ENCODE assay signal across 9 cellular contexts in the genomic region with DNA sequence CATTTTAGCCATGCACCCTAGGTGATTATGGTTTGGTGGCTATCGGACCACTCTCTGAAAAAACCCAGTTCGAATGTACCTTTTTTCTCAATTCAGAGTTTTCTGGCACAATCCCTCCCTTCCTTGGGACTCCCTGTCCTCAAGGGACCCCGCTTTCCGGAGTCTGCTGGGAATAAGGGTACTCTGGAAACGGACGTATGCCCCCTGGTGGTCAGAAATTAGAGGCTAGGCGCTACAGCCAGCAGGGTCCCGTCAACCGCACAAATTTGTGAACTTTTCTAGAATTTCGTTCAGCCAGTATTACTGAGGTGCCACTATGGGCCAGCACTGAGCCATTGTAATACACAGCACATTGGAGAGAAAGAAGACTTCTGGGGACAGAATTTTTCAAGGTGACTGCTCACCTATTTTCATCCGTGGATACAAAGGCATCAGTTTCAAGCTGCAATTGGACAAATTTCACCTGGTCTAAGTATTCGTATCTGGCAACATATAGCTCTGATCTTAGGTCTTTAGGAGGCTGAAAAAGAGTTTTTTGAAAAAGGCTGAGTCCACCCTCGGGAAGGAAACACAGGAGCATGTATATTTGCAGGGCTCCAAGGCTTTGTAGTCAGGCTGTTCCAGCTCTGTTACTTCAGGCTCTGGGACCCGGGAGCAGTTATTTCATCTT. TPM values are rescaled to one million over a fixed set of nuclear protein-coding genes. Genes with fewer than 3 reads are reported as not detected.
A peak's percentile ranks its signal among the peaks of the same experiment; 100 is the strongest.
DNase-seq lines count a peak whose midpoint lies in the region; ATAC-seq and TF ChIP-seq lines count a peak whose summit lies in the region.
"Had no signal": no experiment of that assay in that cellular context is flagged by ENCODE, and none has a peak within 500 bp of the region (broad histone marks: within the 10 kb centered on the region; RNA-seq: fewer than 3 reads in every experiment).

No MANE protein-coding gene starts in this region.

- no CpG with 5 or more reads among the region's 14 CpGs for WGBS in H9 (ENCODE audit: extremely low coverage, insufficient read length, low lambda C conversion rate)

- peak; percentile 96 for TF ChIP-seq CTCF in H9 (conservative IDR thresholded peaks at IDR 0.05)
- TF ChIP-seq CTCF in chondrocyte (IDR thresholded peaks at IDR 0.05), result peak; percentile 100

- no peak overlapping the region for H2AFZ ChIP-seq in H9 (ENCODE audit: low read length)

- no peak overlapping the region for H2AK5ac ChIP-seq in H9 (ENCODE audit: insufficient read length, low read length)

- H4K91ac ChIP-seq in H9 (ENCODE audit: insufficient read length, low read depth, low read length), result no peak overlapping the region

- H3K36me3 ChIP-seq in CD8-positive, alpha-beta memory T cell (ENCODE audit: insufficient read depth, low read length), result no peaks in the 10 kb centered on the region

- no peaks in the 10 kb centered on the region for H3K79me2 ChIP-seq in H9 (ENCODE audit: insufficient read depth, low read length)

- no peak overlapping the region for H2BK20ac ChIP-seq in H9 (ENCODE audit: low read depth, low read length, poor library complexity, severe bottlenecking)

- peaks cover 8 to 10% (median 9%) of the 10 kb centered on the region in 3 donors for H3K4me1 Mint-ChIP-seq in CD8-positive, alpha-beta memory T cell
- H3K4me1 Mint-ChIP-seq in H9 (peaks cover 6 to 8% of the 10 kb centered on the region in 2 experiments), chondrocyte (ENCODE audit: low read depth) (peaks cover 8% of the 10 kb centered on the region)
- peaks cover 6% of the 10 kb centered on the region for H3K4me1 Mint-ChIP-seq in activated CD4-positive, alpha-beta T cell treated with anti-CD3 and anti-CD28 coated beads for 36 hours

- no peaks in the 10 kb centered on the region for H3K23me2 ChIP-seq in H9 (ENCODE audit: insufficient read length, low read depth, low read length, poor library complexity, severe bottlenecking)

- no peaks in the 10 kb centered on the region for H4K20me1 ChIP-seq in H9 (ENCODE audit: control insufficient read depth, insufficient read depth, insufficient read length)

- no peak overlapping the region for H3K56ac ChIP-seq in H9 (ENCODE audit: insufficient read length, low read depth, low read length)

- H2BK5ac ChIP-seq in H9 (ENCODE audit: insufficient read length, low read length), result no peak overlapping the region

- H3K36me3 Mint-ChIP-seq in CD8-positive, alpha-beta memory T cell, result no peaks in the 10 kb centered on the region
- H3K36me3 Mint-ChIP-seq in H9 (ENCODE audit: insufficient read depth in 1 of 3, low read depth in 3 of 3) (no peaks in the 10 kb centered on the region; a peak in 2 of 7 replicates), chondrocyte (ENCODE audit: low read depth) (peaks cover 1% of the 10 kb centered on the region)
- no peaks in the 10 kb centered on the region for H3K36me3 Mint-ChIP-seq in activated CD4-positive, alpha-beta T cell treated with anti-CD3 and anti-CD28 coated beads for 36 hours (ENCODE audit: low read depth)

- H2BK120ac ChIP-seq in H9 (ENCODE audit: low read depth, low read length, poor library complexity, severe bottlenecking), result no peak overlapping the region

- no peak overlapping the region for H3T11ph ChIP-seq in H9 (ENCODE audit: low read length)

- no peak overlapping the region for H3K4ac ChIP-seq in H9 (ENCODE audit: low read depth, low read length)

- H3K9me3 Mint-ChIP-seq in CD8-positive, alpha-beta memory T cell, result no peaks in the 10 kb centered on the region
- no peaks in the 10 kb centered on the region for H3K9me3 Mint-ChIP-seq in H9
- H3K9me3 Mint-ChIP-seq in activated CD4-positive, alpha-beta T cell treated with anti-CD3 and anti-CD28 coated beads for 36 hours (ENCODE audit: low read depth), result no peaks in the 10 kb centered on the region
- no peaks in the 10 kb centered on the region for H3K9me3 Mint-ChIP-seq in chondrocyte (ENCODE audit: low read depth)

- CTCF ChIA-PET in CD8-positive, alpha-beta memory T cell (lab: Charles Lee), result interaction anchor here (0.7 to 10.1 kb wide), 15 partner anchors 10 to 266 kb away, joined by 3 to 159 read pairs (median 7); partner anchors contain the start of gene MYO18A
- CTCF ChIA-PET in activated CD4-positive, alpha-beta T cell treated with anti-CD3 and anti-CD28 coated beads for 36 hours (lab: Charles Lee), result interaction anchor here (0.5 to 7.6 kb wide), 52 partner anchors 8 to 1149 kb away, joined by 3 to 136 read pairs (median 4); partner anchors contain the start of gene MYO18A

- H3K9me3 ChIP-seq in CD8-positive, alpha-beta memory T cell (ENCODE audit: low read length), result no peaks in the 10 kb centered on the region
- no peaks in the 10 kb centered on the region for H3K9me3 ChIP-seq in H9 (ENCODE audit: control insufficient read depth, low read depth, low read length)

- no peak overlapping the region for H3K4me2 ChIP-seq in H9 (ENCODE audit: insufficient read depth, insufficient read length, low read length)

- peak; percentile 97 for ATAC-seq in activated CD4-positive, alpha-beta T cell treated with anti-CD3 and anti-CD28 coated beads for 36 hours
- ATAC-seq in left lobe of liver, result peak; percentile 99
- ATAC-seq in GM18868 (IDR thresholded peaks at IDR 0.05; ENCODE audit: unreplicated experiment), result no peak

- no peak overlapping the region for H2BK15ac ChIP-seq in H9 (ENCODE audit: low read depth, low read length)

- H3K4me1 ChIP-seq in CD8-positive, alpha-beta memory T cell (ENCODE audit: insufficient read depth, low read length), result peaks cover 4% of the 10 kb centered on the region
- H3K4me1 ChIP-seq in H9 (ENCODE audit: insufficient read depth, low read length), result no peaks in the 10 kb centered on the region

- no peak overlapping the region for H3K14ac ChIP-seq in H9 (ENCODE audit: insufficient read depth, low read length)

- H3K9ac ChIP-seq in H9 (ENCODE audit: extremely low read depth, insufficient read length, low read length), result no peak overlapping the region

- POLR2A ChIA-PET in CD8-positive, alpha-beta memory T cell (lab: Charles Lee), result interaction anchor here (0.6 kb wide), 2 partner anchors 73 to 531 kb away, joined by 4 read pairs; no protein-coding TSS in a partner anchor
- POLR2A ChIA-PET in activated CD4-positive, alpha-beta T cell treated with anti-CD3 and anti-CD28 coated beads for 36 hours (lab: Charles Lee), result interaction anchor here (0.6 kb wide), 1 partner anchor 33 kb away, joined by 3 read pairs; no protein-coding TSS in a partner anchor

- H3K27ac ChIP-seq in CD8-positive, alpha-beta memory T cell (ENCODE audit: low read depth, low read length), result no peak overlapping the region
- H3K27ac ChIP-seq in H9 (ENCODE audit: insufficient read length, low read depth, low read length), result no peak overlapping the region

- intact Hi-C loops in activated CD4-positive, alpha-beta T cell treated with anti-CD3 and anti-CD28 coated beads for 36 hours (cut with DNase I, micrococcal nuclease), result loop anchor here (1.0 to 2.0 kb wide), 5 partner anchors 39 to 95 kb away; partner anchors contain the start of gene MYO18A (in 1 of the 2)

- H3K4me3 Mint-ChIP-seq in CD8-positive, alpha-beta memory T cell, result peak overlapping the region in 1 of 7 donors; percentile 13
- H3K4me3 Mint-ChIP-seq in H9 (no peak overlapping the region), chondrocyte (ENCODE audit: unreplicated experiment) (no peak overlapping the region)
- H3K4me3 Mint-ChIP-seq in activated CD4-positive, alpha-beta T cell treated with anti-CD3 and anti-CD28 coated beads for 36 hours, result peak overlapping the region; percentile 17

- H3K18ac ChIP-seq in H9 (ENCODE audit: insufficient read length, low read depth, low read length), result no peak overlapping the region

- H4K5ac ChIP-seq in H9 (ENCODE audit: insufficient read length, low read depth, low read length), result no peak overlapping the region

- H2BK12ac ChIP-seq in H9 (ENCODE audit: insufficient read length, low read depth, low read length), result no peak overlapping the region

- no peak overlapping the region for H4K8ac ChIP-seq in H9 (replicated peaks; ENCODE audit: insufficient read length, low read depth, low read length)

- H3K79me1 ChIP-seq in H9 (ENCODE audit: insufficient read depth, low read depth, low read length, poor library complexity, severe bottlenecking), result no peaks in the 10 kb centered on the region

- peak overlapping the region in 3 of 8 donors; percentile 17 to 54 (median 26) for H3K27ac Mint-ChIP-seq in CD8-positive, alpha-beta memory T cell
- H3K27ac Mint-ChIP-seq in H9, result no peak overlapping the region
- H3K27ac Mint-ChIP-seq in activated CD4-positive, alpha-beta T cell treated with anti-CD3 and anti-CD28 coated beads for 36 hours, result no peak overlapping the region
- H3K27ac Mint-ChIP-seq in chondrocyte (ENCODE audit: unreplicated experiment), result no peak overlapping the region

- no peak overlapping the region for H3K23ac ChIP-seq in H9 (ENCODE audit: insufficient read length, low read depth, low read length)

- peaks cover 0 to 7% of the 10 kb centered on the region in 2 donors for H3K27me3 Mint-ChIP-seq in CD8-positive, alpha-beta memory T cell
- H3K27me3 Mint-ChIP-seq in H9 (ENCODE audit: low read depth) (no peaks in the 10 kb centered on the region), chondrocyte (ENCODE audit: low read depth) (peaks cover 3% of the 10 kb centered on the region)
- no peaks in the 10 kb centered on the region for H3K27me3 Mint-ChIP-seq in activated CD4-positive, alpha-beta T cell treated with anti-CD3 and anti-CD28 coated beads for 36 hours

- no peaks in the 10 kb centered on the region for H3K27me3 ChIP-seq in CD8-positive, alpha-beta memory T cell (ENCODE audit: insufficient read depth, low read length, poor library complexity, severe bottlenecking)
- H3K27me3 ChIP-seq in H9 (ENCODE audit: insufficient read depth, low read length), result no peaks in the 10 kb centered on the region

- DNase-seq in CD8-positive, alpha-beta memory T cell, result peak; percentile 57 to 79 (median 63)
- peak; percentile 89 for DNase-seq in H9
- DNase-seq in NCI-H460 (ENCODE audit: extremely low read depth, low read depth), result peak; percentile 75
- peak; percentile 85 for DNase-seq in activated CD4-positive, alpha-beta T cell treated with anti-CD3 and anti-CD28 coated beads for 36 hours
- no peak for DNase-seq in chondrocyte (ENCODE audit: low spot score)
- DNase-seq in left lobe of liver (ENCODE audit: low spot score), result peak; percentile 82
- DNase-seq in stimulated activated CD4-positive, alpha-beta T cell treated with anti-CD3 and anti-CD28 coated beads, Interleukin-4, amount 100 ng/mL, for 4 hours, result peak; percentile 52 to 59

- no peak overlapping the region for H3K4me3 ChIP-seq in CD8-positive, alpha-beta memory T cell (ENCODE audit: low read length)

RNA-seq across cellular contexts. Expression of gene CRYBA1, which starts 27.1 kb away (rescaled TPM):
- not detected for total RNA-seq in CD8-positive, alpha-beta memory T cell
- not detected for polyA plus RNA-seq in CD8-positive, alpha-beta memory T cell
- total RNA-seq in H9 (2021) (not detected in 2 replicates), chondrocyte (not detected in 3 replicates), left lobe of liver (not detected)
- not detected in 2 replicates for total RNA-seq in NCI-H460 (2014; rRNA removed; shearing (Covaris generic))
- not detected in 2 replicates for polyA plus RNA-seq in NCI-H460 (2014; cell fraction: nucleus; rRNA removed)
- not detected for total RNA-seq in activated CD4-positive, alpha-beta T cell treated with anti-CD3 and anti-CD28 coated beads for 36 hours
- total RNA-seq: T-helper 1 cell treated with Interleukin-12 subunit alpha and Interleukin-12 subunit beta and Interleukin-4 antibody, amounts not matched to agents 30 ng/mL and 1 ng/mL, for 36 hours had no signal

RNA-seq across cellular contexts. Expression of gene MYO18A, which starts 39.3 kb away (rescaled TPM):
- 10 to 100 TPM; 34.0 to 39.7 TPM for total RNA-seq in CD8-positive, alpha-beta memory T cell
- 39.7 TPM for polyA plus RNA-seq in CD8-positive, alpha-beta memory T cell
- total RNA-seq in H9 (2021) (20.8 and 21.6 TPM in 2 replicates), chondrocyte (24.4 to 30.0 TPM (median 26.1 TPM) in 3 replicates), left lobe of liver (109 TPM)
- total RNA-seq in NCI-H460 (2014; rRNA removed; shearing (Covaris generic)), result 10.6 and 10.9 TPM in 2 replicates
- polyA plus RNA-seq in NCI-H460 (2014; cell fraction: nucleus; rRNA removed), result 19.8 and 24.7 TPM in 2 replicates
- 10 to 100 TPM; 31.9 to 38.2 TPM for total RNA-seq in activated CD4-positive, alpha-beta T cell treated with anti-CD3 and anti-CD28 coated beads for 36 hours
